ENCODE assay signal across 1 cellular context in genomic region chr2:24360050-24360962, GRCh38.
TF ChIP-seq lines count a peak whose summit lies in the region.

Gene ITSN2, minus strand, starts transcription at chr2:24360536. Its CDS starts 32,454 bp downstream, at chr2:24328082.

TF ChIP-seq in HEK293, 187 proteins besides CTCF, POLR2A, EP300 and RAD21 (continued from another document and continues in another):
- TF ChIP-seq, protein P1, sequence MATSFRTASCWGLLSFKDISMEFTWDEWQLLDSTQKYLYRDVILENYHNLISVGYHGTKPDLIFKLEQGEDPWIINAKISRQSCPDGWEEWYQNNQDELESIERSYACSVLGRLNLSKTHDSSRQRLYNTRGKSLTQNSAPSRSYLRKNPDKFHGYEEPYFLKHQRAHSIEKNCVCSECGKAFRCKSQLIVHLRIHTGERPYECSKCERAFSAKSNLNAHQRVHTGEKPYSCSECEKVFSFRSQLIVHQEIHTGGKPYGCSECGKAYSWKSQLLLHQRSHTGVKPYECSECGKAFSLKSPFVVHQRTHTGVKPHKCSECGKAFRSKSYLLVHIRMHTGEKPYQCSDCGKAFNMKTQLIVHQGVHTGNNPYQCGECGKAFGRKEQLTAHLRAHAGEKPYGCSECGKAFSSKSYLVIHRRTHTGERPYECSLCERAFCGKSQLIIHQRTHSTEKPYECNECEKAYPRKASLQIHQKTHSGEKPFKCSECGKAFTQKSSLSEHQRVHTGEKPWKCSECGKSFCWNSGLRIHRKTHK (tag by site-specific recombination; IDR thresholded peaks at IDR 0.05): no peak
- TF ChIP-seq KLF7 (tag by site-specific recombination; IDR thresholded peaks at IDR 0.05; ENCODE audit: borderline replicate concordance) (peak; percentile 60; the same call in 1 of the 2 replicates), ZNF580 (tag by site-specific recombination; IDR thresholded peaks at IDR 0.05) (no peak), ZNF768 (tag by site-specific recombination; IDR thresholded peaks at IDR 0.05) (no peak), ZNF140 (tag by site-specific recombination; IDR thresholded peaks at IDR 0.05) (no peak), FEZF1 (tag by site-specific recombination; IDR thresholded peaks at IDR 0.05) (peak; percentile 57), HIC1 (tag by site-specific recombination; IDR thresholded peaks at IDR 0.05) (peak; percentile 82), MEIS1 (CRISPR knock-in tag; IDR thresholded peaks at IDR 0.05; ENCODE audit: borderline replicate concordance) (peak; percentile 49; the same call in 1 of the 2 replicates), ZBTB8A (tag by site-specific recombination; IDR thresholded peaks at IDR 0.05) (peak; percentile 100), ZNF785 (tag by site-specific recombination; IDR thresholded peaks at IDR 0.05) (no peak), ZNF843 (tag by site-specific recombination; IDR thresholded peaks at IDR 0.05) (0 out of 2 replicates have a peak, but pooled peaks have one; percentile 8), ZNF792 (tag by site-specific recombination; IDR thresholded peaks at IDR 0.05) (no peak), BCL11B (tag by site-specific recombination; IDR thresholded peaks at IDR 0.05; ENCODE audit: low read depth) (no peak), ZNF629 (tag by site-specific recombination; IDR thresholded peaks at IDR 0.05) (no peak), ZNF24 (tag by site-specific recombination; IDR thresholded peaks at IDR 0.05) (no peak), HOXD13 (CRISPR knock-in tag; IDR thresholded peaks at IDR 0.05; ENCODE audit: borderline replicate concordance) (peak; percentile 30; the same call in 1 of the 2 replicates), HOXC10 (CRISPR knock-in tag; IDR thresholded peaks at IDR 0.05) (no peak), ZNF146 (tag by site-specific recombination; IDR thresholded peaks at IDR 0.05) (no peak), ZNF701 (tag by site-specific recombination; IDR thresholded peaks at IDR 0.05) (no peak), ZNF449 (tag by site-specific recombination; IDR thresholded peaks at IDR 0.05) (no peak), ZFP3 (tag by site-specific recombination; IDR thresholded peaks at IDR 0.05; ENCODE audit: low read depth) (no peak), ZNF747 (tag by site-specific recombination; IDR thresholded peaks at IDR 0.05) (no peak), ZNF707 (tag by site-specific recombination; IDR thresholded peaks at IDR 0.05) (no peak), ZNF548 (tag by site-specific recombination; IDR thresholded peaks at IDR 0.05) (no peak), SALL2 (tag by site-specific recombination; IDR thresholded peaks at IDR 0.05; ENCODE audit: borderline replicate concordance) (no peak), ZBTB7A (tag by site-specific recombination; IDR thresholded peaks at IDR 0.05; ENCODE audit: low read depth) (no peak), ZNF132 (tag by site-specific recombination; IDR thresholded peaks at IDR 0.05; ENCODE audit: borderline replicate concordance) (no peak), OVOL3 (tag by site-specific recombination; IDR thresholded peaks at IDR 0.05) (no peak), ZNF138 (tag by site-specific recombination; IDR thresholded peaks at IDR 0.05; ENCODE audit: borderline replicate concordance) (no peak), HOXA7 (CRISPR knock-in tag; IDR thresholded peaks at IDR 0.05; ENCODE audit: borderline replicate concordance) (no peak), ZNF157 (tag by site-specific recombination; IDR thresholded peaks at IDR 0.05) (no peak), ZNF433 (tag by site-specific recombination; IDR thresholded peaks at IDR 0.05; ENCODE audit: low read depth) (no peak), SCRT2 (tag by site-specific recombination; IDR thresholded peaks at IDR 0.05) (peak; percentile 99), ZNF596 (tag by site-specific recombination; IDR thresholded peaks at IDR 0.05) (no peak), ZFHX2 (tag by site-specific recombination; conservative IDR thresholded peaks at IDR 0.05) (peak; percentile 11; the same call in 1 of the 2 replicates), TRIM28 (IDR thresholded peaks at IDR 0.05; ENCODE audit: borderline replicate concordance, low read length) (no peak)
- TF ChIP-seq, protein P2, sequence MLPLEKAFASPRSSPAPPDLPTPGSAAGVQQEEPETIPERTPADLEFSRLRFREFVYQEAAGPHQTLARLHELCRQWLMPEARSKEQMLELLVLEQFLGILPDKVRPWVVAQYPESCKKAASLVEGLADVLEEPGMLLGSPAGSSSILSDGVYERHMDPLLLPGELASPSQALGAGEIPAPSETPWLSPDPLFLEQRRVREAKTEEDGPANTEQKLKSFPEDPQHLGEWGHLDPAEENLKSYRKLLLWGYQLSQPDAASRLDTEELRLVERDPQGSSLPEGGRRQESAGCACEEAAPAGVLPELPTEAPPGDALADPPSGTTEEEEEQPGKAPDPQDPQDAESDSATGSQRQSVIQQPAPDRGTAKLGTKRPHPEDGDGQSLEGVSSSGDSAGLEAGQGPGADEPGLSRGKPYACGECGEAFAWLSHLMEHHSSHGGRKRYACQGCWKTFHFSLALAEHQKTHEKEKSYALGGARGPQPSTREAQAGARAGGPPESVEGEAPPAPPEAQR (tag by site-specific recombination; IDR thresholded peaks at IDR 0.05): no peak
- TF ChIP-seq, protein P3, sequence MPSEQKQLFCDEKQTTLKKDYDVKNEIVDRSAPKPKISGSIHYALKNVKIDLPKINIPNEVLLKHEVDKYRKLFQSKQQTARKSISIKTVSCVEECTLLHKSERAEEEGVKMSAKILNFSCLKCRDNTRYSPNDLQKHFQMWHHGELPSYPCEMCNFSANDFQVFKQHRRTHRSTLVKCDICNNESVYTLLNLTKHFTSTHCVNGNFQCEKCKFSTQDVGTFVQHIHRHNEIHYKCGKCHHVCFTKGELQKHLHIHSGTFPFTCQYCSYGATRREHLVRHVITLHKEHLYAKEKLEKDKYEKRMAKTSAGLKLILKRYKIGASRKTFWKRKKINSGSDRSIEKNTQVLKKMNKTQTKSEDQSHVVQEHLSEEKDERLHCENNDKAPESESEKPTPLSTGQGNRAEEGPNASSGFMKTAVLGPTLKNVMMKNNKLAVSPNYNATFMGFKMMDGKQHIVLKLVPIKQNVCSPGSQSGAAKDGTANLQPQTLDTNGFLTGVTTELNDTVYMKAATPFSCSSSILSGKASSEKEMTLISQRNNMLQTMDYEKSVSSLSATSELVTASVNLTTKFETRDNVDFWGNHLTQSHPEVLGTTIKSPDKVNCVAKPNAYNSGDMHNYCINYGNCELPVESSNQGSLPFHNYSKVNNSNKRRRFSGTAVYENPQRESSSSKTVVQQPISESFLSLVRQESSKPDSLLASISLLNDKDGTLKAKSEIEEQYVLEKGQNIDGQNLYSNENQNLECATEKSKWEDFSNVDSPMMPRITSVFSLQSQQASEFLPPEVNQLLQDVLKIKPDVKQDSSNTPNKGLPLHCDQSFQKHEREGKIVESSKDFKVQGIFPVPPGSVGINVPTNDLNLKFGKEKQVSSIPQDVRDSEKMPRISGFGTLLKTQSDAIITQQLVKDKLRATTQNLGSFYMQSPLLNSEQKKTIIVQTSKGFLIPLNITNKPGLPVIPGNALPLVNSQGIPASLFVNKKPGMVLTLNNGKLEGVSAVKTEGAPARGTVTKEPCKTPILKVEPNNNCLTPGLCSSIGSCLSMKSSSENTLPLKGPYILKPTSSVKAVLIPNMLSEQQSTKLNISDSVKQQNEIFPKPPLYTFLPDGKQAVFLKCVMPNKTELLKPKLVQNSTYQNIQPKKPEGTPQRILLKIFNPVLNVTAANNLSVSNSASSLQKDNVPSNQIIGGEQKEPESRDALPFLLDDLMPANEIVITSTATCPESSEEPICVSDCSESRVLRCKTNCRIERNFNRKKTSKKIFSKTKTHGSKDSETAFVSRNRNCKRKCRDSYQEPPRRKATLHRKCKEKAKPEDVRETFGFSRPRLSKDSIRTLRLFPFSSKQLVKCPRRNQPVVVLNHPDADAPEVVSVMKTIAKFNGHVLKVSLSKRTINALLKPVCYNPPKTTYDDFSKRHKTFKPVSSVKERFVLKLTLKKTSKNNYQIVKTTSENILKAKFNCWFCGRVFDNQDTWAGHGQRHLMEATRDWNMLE (tag by site-specific recombination; conservative IDR thresholded peaks at IDR 0.05; ENCODE audit: low read depth): no peak; the same call in 1 of the 2 replicates
- TF ChIP-seq, protein P4, sequence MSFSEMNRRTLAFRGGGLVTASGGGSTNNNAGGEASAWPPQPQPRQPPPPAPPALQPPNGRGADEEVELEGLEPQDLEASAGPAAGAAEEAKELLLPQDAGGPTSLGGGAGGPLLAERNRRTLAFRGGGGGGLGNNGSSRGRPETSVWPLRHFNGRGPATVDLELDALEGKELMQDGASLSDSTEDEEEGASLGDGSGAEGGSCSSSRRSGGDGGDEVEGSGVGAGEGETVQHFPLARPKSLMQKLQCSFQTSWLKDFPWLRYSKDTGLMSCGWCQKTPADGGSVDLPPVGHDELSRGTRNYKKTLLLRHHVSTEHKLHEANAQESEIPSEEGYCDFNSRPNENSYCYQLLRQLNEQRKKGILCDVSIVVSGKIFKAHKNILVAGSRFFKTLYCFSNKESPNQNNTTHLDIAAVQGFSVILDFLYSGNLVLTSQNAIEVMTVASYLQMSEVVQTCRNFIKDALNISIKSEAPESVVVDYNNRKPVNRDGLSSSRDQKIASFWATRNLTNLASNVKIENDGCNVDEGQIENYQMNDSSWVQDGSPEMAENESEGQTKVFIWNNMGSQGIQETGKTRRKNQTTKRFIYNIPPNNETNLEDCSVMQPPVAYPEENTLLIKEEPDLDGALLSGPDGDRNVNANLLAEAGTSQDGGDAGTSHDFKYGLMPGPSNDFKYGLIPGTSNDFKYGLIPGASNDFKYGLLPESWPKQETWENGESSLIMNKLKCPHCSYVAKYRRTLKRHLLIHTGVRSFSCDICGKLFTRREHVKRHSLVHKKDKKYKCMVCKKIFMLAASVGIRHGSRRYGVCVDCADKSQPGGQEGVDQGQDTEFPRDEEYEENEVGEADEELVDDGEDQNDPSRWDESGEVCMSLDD (tag by site-specific recombination; IDR thresholded peaks at IDR 0.05): no peak; the same call in 1 of the 2 replicates
- TF ChIP-seq, protein P5, sequence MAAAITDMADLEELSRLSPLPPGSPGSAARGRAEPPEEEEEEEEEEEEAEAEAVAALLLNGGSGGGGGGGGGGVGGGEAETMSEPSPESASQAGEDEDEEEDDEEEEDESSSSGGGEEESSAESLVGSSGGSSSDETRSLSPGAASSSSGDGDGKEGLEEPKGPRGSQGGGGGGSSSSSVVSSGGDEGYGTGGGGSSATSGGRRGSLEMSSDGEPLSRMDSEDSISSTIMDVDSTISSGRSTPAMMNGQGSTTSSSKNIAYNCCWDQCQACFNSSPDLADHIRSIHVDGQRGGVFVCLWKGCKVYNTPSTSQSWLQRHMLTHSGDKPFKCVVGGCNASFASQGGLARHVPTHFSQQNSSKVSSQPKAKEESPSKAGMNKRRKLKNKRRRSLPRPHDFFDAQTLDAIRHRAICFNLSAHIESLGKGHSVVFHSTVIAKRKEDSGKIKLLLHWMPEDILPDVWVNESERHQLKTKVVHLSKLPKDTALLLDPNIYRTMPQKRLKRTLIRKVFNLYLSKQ (tag by site-specific recombination; IDR thresholded peaks at IDR 0.05; ENCODE audit: borderline replicate concordance): no peak
- TF ChIP-seq, protein P6, sequence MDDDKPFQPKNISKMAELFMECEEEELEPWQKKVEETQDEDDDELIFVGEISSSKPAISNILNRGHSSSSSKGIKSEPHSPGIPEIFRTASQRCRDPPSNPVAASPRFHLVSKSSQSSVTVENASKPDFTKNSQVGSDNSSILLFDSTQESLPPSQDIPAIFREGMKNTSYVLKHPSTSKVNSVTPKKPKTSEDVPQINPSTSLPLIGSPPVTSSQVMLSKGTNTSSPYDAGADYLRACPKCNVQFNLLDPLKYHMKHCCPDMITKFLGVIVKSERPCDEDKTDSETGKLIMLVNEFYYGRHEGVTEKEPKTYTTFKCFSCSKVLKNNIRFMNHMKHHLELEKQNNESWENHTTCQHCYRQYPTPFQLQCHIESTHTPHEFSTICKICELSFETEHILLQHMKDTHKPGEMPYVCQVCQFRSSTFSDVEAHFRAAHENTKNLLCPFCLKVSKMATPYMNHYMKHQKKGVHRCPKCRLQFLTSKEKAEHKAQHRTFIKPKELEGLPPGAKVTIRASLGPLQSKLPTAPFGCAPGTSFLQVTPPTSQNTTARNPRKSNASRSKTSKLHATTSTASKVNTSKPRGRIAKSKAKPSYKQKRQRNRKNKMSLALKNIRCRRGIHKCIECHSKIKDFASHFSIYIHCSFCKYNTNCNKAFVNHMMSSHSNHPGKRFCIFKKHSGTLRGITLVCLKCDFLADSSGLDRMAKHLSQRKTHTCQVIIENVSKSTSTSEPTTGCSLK (tag by site-specific recombination; IDR thresholded peaks at IDR 0.05): no peak
- TF ChIP-seq, protein P7, sequence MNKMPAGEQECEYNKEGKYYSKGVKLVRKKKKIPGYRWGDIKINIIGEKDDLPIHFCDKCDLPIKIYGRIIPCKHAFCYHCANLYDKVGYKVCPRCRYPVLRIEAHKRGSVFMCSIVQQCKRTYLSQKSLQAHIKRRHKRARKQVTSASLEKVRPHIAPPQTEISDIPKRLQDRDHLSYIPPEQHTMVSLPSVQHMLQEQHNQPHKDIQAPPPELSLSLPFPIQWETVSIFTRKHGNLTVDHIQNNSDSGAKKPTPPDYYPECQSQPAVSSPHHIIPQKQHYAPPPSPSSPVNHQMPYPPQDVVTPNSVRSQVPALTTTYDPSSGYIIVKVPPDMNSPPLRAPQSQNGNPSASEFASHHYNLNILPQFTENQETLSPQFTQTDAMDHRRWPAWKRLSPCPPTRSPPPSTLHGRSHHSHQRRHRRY (tag by site-specific recombination; IDR thresholded peaks at IDR 0.05): no peak
